Comparison of ENCODE assay signal across 12 cellular contexts in the genomic region with DNA sequence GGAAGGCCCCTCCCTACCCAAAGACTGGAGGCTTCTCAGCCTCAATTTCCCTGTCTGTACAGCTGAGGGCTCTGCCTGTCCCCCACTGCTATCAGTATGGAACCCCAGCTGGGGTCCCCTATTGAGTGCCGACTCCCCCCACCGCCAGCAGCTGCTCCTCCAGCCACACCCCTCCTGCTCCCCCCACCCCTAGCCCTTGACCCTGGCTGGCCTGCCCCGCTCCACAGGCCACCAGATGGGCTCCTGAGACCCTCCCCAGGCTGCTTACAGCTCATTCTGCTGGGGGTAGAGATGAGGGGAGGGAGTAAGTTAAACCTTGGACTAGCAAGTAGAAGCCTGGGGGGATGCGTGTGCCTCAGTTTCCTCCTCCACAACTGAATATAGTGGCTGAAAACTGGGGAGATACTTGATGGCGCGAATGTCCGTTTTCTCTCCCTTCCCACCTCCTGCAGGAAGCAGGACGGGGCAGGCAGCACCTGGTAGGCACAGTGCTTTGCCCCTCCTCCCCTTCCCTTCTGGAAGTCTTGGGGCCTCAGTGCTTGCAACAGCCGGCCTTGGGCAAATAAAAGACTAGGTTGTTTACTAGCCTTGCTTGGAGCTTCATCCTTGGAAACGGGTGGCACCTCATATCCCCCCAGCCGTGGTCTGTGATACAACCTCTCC. TPM values are rescaled to one million over a fixed set of nuclear protein-coding genes. Genes with fewer than 3 reads are reported as not detected.
A peak's percentile ranks its signal among the peaks of the same experiment; 100 is the strongest.
DNase-seq lines count a peak whose midpoint lies in the region; ATAC-seq and TF ChIP-seq lines count a peak whose summit lies in the region.
"Had no signal": no experiment of that assay in that cellular context is flagged by ENCODE, and none has a peak within 500 bp of the region (broad histone marks: within the 10 kb centered on the region; RNA-seq: fewer than 3 reads in every experiment).

No MANE protein-coding gene starts in this region.

- POLR2A ChIA-PET in MCF 10A (lab: Yijun Ruan, JAX), result no interaction called here

- no peak for TF ChIP-seq POLR2A in Peyer's patch (IDR thresholded peaks at IDR 0.05)

- intact Hi-C loops in mammary epithelial cell (cut with micrococcal nuclease) (no loop called here), MCF 10A (cut with micrococcal nuclease) (no loop called here)

- H3K27me3 Mint-ChIP-seq in MCF 10A (ENCODE audit: insufficient read depth, unreplicated experiment) (no peaks in the 10 kb centered on the region), neural crest cell (ENCODE audit: low read depth) (peaks cover 69% of the 10 kb centered on the region)

- BruUV-seq in mammary epithelial cell (replicated peaks; lab: Mats Ljungman, UMichigan) (TSS peak; percentile 50), MCF 10A (replicated peaks; lab: Mats Ljungman, UMichigan) (no TSS peak)

- no peak for ATAC-seq in HG02870 (IDR thresholded peaks at IDR 0.05; ENCODE audit: unreplicated experiment)
- ATAC-seq: Right ventricle myocardium inferior had no signal

- H3K9me3 Mint-ChIP-seq in MCF 10A (ENCODE audit: unreplicated experiment) (no peaks in the 10 kb centered on the region), neural crest cell (no peaks in the 10 kb centered on the region)

- H3K4me1 ChIP-seq in mammary epithelial cell (ENCODE audit: insufficient read depth, low read length), result peaks cover 2% of the 10 kb centered on the region
- no peaks in the 10 kb centered on the region for H3K4me1 ChIP-seq in Peyer's patch

- CTCF ChIA-PET in mammary epithelial cell (lab: Charles Lee; ENCODE audit: low non-redundant PET) (no interaction called here), MCF 10A (lab: Yijun Ruan, JAX) (interaction anchor here (0.6 to 0.9 kb wide), 4 partner anchors 12 to 1125 kb away, joined by 3 read pairs; no protein-coding TSS in a partner anchor)

- DNase-seq in mammary epithelial cell (no peak), MCF 10A (ENCODE audit: unreplicated experiment) (no peak), neural crest cell (ENCODE audit: low read depth, low spot score) (no peak), Peyer's patch (no peak), SIG-M5 treated with dmso at 0.1 percent for 504 hours (lab: John Stamatoyannopoulos, UW; ENCODE audit: unreplicated experiment) (no peak)
- DNase-seq: AML-193; Calu3; CD4-positive, CD25-positive, alpha-beta regulatory T cell; Kasumi-1 had no signal

- TF ChIP-seq CTCF in mammary epithelial cell (conservative IDR thresholded peaks at IDR 0.05 in 1 of 2, IDR thresholded peaks at IDR 0.05 in 1 of 2; ENCODE audit: extremely low read depth in 1 of 2, insufficient read depth in 1 of 2, low read depth in 1 of 2, low read length in 2 of 2), result no peak
- no peak for TF ChIP-seq CTCF in MCF 10A (IDR thresholded peaks at IDR 0.05; ENCODE audit: unreplicated experiment)
- no peak for TF ChIP-seq CTCF in neural crest cell (conservative IDR thresholded peaks at IDR 0.05)
- TF ChIP-seq CTCF in Peyer's patch (IDR thresholded peaks at IDR 0.05), result no peak

- H4K20me1 ChIP-seq in mammary epithelial cell (ENCODE audit: insufficient read depth, low read length), result no peaks in the 10 kb centered on the region

- dilution Hi-C loops in mammary epithelial cell (cut with HindIII; ENCODE audit: low sequenced_read_pairs), result no loop called here

- H3K9ac ChIP-seq in mammary epithelial cell (ENCODE audit: insufficient read depth, low read length), result no peak overlapping the region

- no peaks in the 10 kb centered on the region for H3K9me3 ChIP-seq in mammary epithelial cell (replicated peaks; ENCODE audit: insufficient read depth, low read length)
- no peaks in the 10 kb centered on the region for H3K9me3 ChIP-seq in Peyer's patch

- no peak overlapping the region for H3K4me3 Mint-ChIP-seq in MCF 10A (ENCODE audit: unreplicated experiment)
- H3K4me3 Mint-ChIP-seq in neural crest cell, result peak overlapping the region; percentile 94
- H3K4me3 Mint-ChIP-seq: CD4-positive, CD25-positive, alpha-beta regulatory T cell had no signal

- 92% methylated on average over 9 of the region's 11 CpGs for WGBS in mammary epithelial cell (ENCODE audit: low coverage, missing lambda C conversion rate)

- H3K27ac ChIP-seq in mammary epithelial cell (ENCODE audit: insufficient read depth, low read depth, low read length) (no peak overlapping the region), cingulate gyrus (ENCODE audit: low read depth, low read length) (peak overlapping the region; percentile 95), Peyer's patch (no peak overlapping the region)

- no peak overlapping the region for H2AFZ ChIP-seq in mammary epithelial cell (ENCODE audit: low read depth, low read length)

- in situ Hi-C loops in mammary epithelial cell (cut with MboI; ENCODE audit: low sequenced_read_pairs in 2 of 2), result no loop called here

- H3K36me3 ChIP-seq in mammary epithelial cell (ENCODE audit: insufficient read depth, low read length) (no peaks in the 10 kb centered on the region), Peyer's patch (peaks cover 0 to 60% (median 0%) of the 10 kb centered on the region in 3 donors)

- H3K4me3 ChIP-seq in mammary epithelial cell (replicated peaks in 1 of 3; ENCODE audit: insufficient read depth in 1 of 3, low read depth in 2 of 3, low read length in 3 of 3) (no peak overlapping the region), Peyer's patch (no peak overlapping the region)

- no peaks in the 10 kb centered on the region for H3K27me3 ChIP-seq in mammary epithelial cell (ENCODE audit: insufficient read depth, low read length)
- H3K27me3 ChIP-seq in Peyer's patch, result no peaks in the 10 kb centered on the region

- H3K4me1 Mint-ChIP-seq in MCF 10A (ENCODE audit: insufficient read depth, unreplicated experiment) (no peaks in the 10 kb centered on the region), neural crest cell (peaks cover 71% of the 10 kb centered on the region)
- H3K4me1 Mint-ChIP-seq: CD4-positive, CD25-positive, alpha-beta regulatory T cell had no signal

- H3K27ac Mint-ChIP-seq in MCF 10A (ENCODE audit: low read depth, unreplicated experiment) (no peak overlapping the region), neural crest cell (ENCODE audit: unreplicated experiment) (peak overlapping the region; percentile 95)
- H3K27ac Mint-ChIP-seq: CD4-positive, CD25-positive, alpha-beta regulatory T cell had no signal

- H3K4me2 ChIP-seq in mammary epithelial cell (ENCODE audit: insufficient read depth, low read depth, low read length), result no peak overlapping the region

- peaks cover 31% of the 10 kb centered on the region for H3K36me3 Mint-ChIP-seq in MCF 10A (ENCODE audit: insufficient read depth, unreplicated experiment)
- H3K36me3 Mint-ChIP-seq in neural crest cell (ENCODE audit: low read depth), result peaks cover 42% of the 10 kb centered on the region

- H3K79me2 ChIP-seq in mammary epithelial cell (ENCODE audit: insufficient read depth, low read length), result no peaks in the 10 kb centered on the region

RNA-seq across cellular contexts. Expression of a gene that starts 19.1 kb away (rescaled TPM):
- total RNA-seq in mammary epithelial cell (10 to 100 TPM; 24.5 to 53.7 TPM), MCF 10A (2022) (56.8 and 57.7 TPM in 2 replicates), neural crest cell (69.9 and 73.2 TPM in 2 replicates), Peyer's patch (10 to 100 TPM; 24.9 to 47.7 (median 42.4) TPM)
- 37.7 TPM for polyA plus RNA-seq in mammary epithelial cell
- 38.7 TPM for polyA minus RNA-seq in mammary epithelial cell

RNA-seq across cellular contexts. Expression of a gene that starts 30.4 kb away (rescaled TPM):
- 10 to 100 TPM; 65.2 to 69.3 TPM for total RNA-seq in mammary epithelial cell
- 50.7 TPM for polyA plus RNA-seq in mammary epithelial cell
- polyA minus RNA-seq in mammary epithelial cell, result 31.4 TPM
- total RNA-seq in MCF 10A (2022), result 2.3 and 4.1 TPM in 2 replicates
- total RNA-seq in neural crest cell, result 49.7 and 56.4 TPM in 2 replicates
- 10 to 100 TPM in 1 of 4 donors, 1 to 10 TPM in 3; 3.3 to 16.5 (median 5.9) TPM for total RNA-seq in Peyer's patch
- polyA plus RNA-seq: CD4-positive, CD25-positive, alpha-beta regulatory T cell had no signal

RNA-seq across cellular contexts. Expression of a gene that starts 50.0 kb away (rescaled TPM):
- 10 to 100 TPM; 28.2 to 35.2 TPM for total RNA-seq in mammary epithelial cell
- 30.6 TPM for polyA plus RNA-seq in mammary epithelial cell
- 33.6 TPM for polyA minus RNA-seq in mammary epithelial cell
- total RNA-seq in MCF 10A (2022), result 17.0 and 18.8 TPM in 2 replicates
- total RNA-seq in neural crest cell, result 43.0 and 45.6 TPM in 2 replicates
- total RNA-seq in Peyer's patch, result 100 to 1,000 TPM in 3 of 4 donors, 10 to 100 TPM in 1; 28.1 to 312 (median 149) TPM
